In the genomic region with DNA sequence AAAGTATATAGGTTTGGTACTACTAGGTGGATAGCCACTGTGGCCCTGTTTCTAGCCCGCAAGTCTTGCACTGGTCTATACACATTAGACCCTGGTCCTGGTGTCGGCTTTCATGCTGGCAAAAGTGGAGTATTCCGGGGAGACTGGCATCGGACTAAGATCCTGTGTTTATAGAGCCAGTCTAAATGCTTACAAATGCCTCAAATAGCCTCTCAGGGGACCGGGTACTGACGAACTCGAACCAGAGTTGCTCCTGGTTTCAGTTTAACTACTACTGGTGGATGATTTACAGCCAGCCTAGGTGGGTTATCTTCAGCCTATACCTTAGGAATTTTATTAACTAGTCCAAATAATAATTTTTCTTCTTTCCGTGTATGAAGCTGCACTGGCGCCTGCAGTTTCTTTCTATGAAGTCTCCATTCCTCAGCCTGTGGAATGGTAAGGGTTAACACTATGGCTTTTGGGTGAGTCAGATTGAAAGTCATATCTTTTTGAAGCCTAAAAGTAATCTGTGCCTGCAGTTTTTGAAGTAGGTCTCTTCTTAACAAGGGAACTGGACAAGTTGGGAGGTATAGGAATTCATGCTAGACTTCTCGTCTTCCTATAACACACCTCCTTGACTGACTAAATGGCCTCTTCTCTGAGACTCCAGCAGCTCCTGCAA, we compare ENCODE assay signal across 22 cellular contexts. TPM values are rescaled to one million over a fixed set of nuclear protein-coding genes. Genes with fewer than 3 reads are reported as not detected.
"Had no signal": no experiment of that assay in that cellular context is flagged by ENCODE, and none has a peak within 500 bp of the region (broad histone marks: within the 10 kb centered on the region; RNA-seq: fewer than 3 reads in every experiment).

No MANE protein-coding gene starts in this region.

- H3K27ac Mint-ChIP-seq: activated T-helper 17 cell treated with anti-CD3 and anti-CD28 coated beads, Interleukin-2, amount 50 U/mL, for 72 hours; nephron progenitor cell; T-cell had no signal

- H3K4me3 ChIP-seq: adrenal gland, colonic mucosa, esophagus squamous epithelium, sigmoid colon, stomach had no signal

- ATAC-seq: activated CD4-positive, CD25-positive, alpha-beta regulatory T cell treated with anti-CD3 and anti-CD28 coated beads, Interleukin-2, amount 50 U/mL, for 24 hours; activated T-helper 17 cell treated with anti-CD3 and anti-CD28 coated beads, Interleukin-2, amount 50 U/mL, for 72 hours; T-cell had no signal

- H3K27me3 ChIP-seq: adrenal gland, colonic mucosa, esophagus squamous epithelium, sigmoid colon, stomach had no signal

- H3K36me3 Mint-ChIP-seq: T-cell had no signal

- H3K4me1 Mint-ChIP-seq: nephron progenitor cell had no signal

- H3K27me3 Mint-ChIP-seq: activated T-helper 17 cell treated with anti-CD3 and anti-CD28 coated beads, Interleukin-2, amount 50 U/mL, for 72 hours; T-cell had no signal

- H3K27ac ChIP-seq: adrenal gland, colonic mucosa, esophagus squamous epithelium, sigmoid colon, stomach had no signal

- H3K4me3 Mint-ChIP-seq: activated T-helper 17 cell treated with anti-CD3 and anti-CD28 coated beads, Interleukin-2, amount 50 U/mL, for 72 hours; nephron progenitor cell had no signal

- DNase-seq: activated CD4-positive, alpha-beta T cell treated with anti-CD3 and anti-CD28 coated beads, Interleukin-2, amount 50 U/mL, for 4 hours; activated naive CD4-positive, alpha-beta T cell treated with Interleukin-2 at 50 U/mL for 16 hours; adrenal gland; caudate nucleus; colonic mucosa; effector CD4-positive, alpha-beta T cell; esophagus squamous epithelium; foreskin melanocyte; kidney glomerular epithelial cell; nephron progenitor cell; occipital lobe; sigmoid colon; stimulated activated CD4-positive, alpha-beta T cell treated with anti-CD3 and anti-CD28 coated beads, Interleukin-1b, Interleukin-23, amount 100 ng/mL, for 48 hours; stomach; T-cell; T1000 had no signal

- H3K9me3 ChIP-seq: adrenal gland, colonic mucosa, sigmoid colon had no signal

- H3K9me3 Mint-ChIP-seq: T-cell had no signal

- H3K36me3 ChIP-seq: adrenal gland, colonic mucosa, esophagus squamous epithelium, sigmoid colon, stomach had no signal

- H3K4me1 ChIP-seq: adrenal gland, colonic mucosa had no signal

RNA-seq across cellular contexts. Expression of a gene that starts 51.3 kb away (rescaled TPM):
- total RNA-seq: activated T-helper 17 cell treated with anti-CD3 and anti-CD28 coated beads, Interleukin-2, amount 50 U/mL, for 72 hours; adrenal gland; colonic mucosa; esophagus squamous epithelium; liver; occipital lobe; pulmonary artery endothelial cell; sigmoid colon; stomach; T-cell; urinary bladder had no signal
- polyA plus RNA-seq: adrenal gland, liver, sigmoid colon, stomach, thymus, urinary bladder had no signal
